In genomic region chr12:71870409-71870808, GRCh38 we compare ENCODE assay signal across 11 cellular contexts. TPM values are rescaled to one million over a fixed set of nuclear protein-coding genes. Genes with fewer than 3 reads are reported as not detected.
DNase-seq lines count a peak whose midpoint lies in the region; ATAC-seq and TF ChIP-seq lines count a peak whose summit lies in the region.
"Had no signal": no experiment of that assay in that cellular context is flagged by ENCODE, and none has a peak within 500 bp of the region (broad histone marks: within the 10 kb centered on the region; RNA-seq: fewer than 3 reads in every experiment).

No MANE protein-coding gene starts in this region.

- TF ChIP-seq CTCF in GM06990 (IDR thresholded peaks at IDR 0.05; ENCODE audit: insufficient read depth, low read length, poor library complexity, severe bottlenecking) (no peak), OCI-LY3 (IDR thresholded peaks at IDR 0.05; ENCODE audit: low read depth, low read length) (no peak), chondrocyte (IDR thresholded peaks at IDR 0.05) (no peak), RWPE1 (conservative IDR thresholded peaks at IDR 0.05; ENCODE audit: low read depth) (no peak)

- no peaks in the 10 kb centered on the region for H3K9me3 Mint-ChIP-seq in chondrocyte (ENCODE audit: low read depth)
- H3K9me3 Mint-ChIP-seq: activated CD4-positive, alpha-beta memory T cell treated with anti-CD3 and anti-CD28 coated beads, Interleukin-2, amount 10 ng/mL, durations not matched to agents 7 days and 5 days; stimulated activated naive CD8-positive, alpha-beta T cell treated with anti-CD3 and anti-CD28 coated beads, Interleukin-15, Interleukin-2, amounts not matched to agents 100 ng/mL and 50 ng/mL, for 24 hours had no signal

- H3K27me3 ChIP-seq in GM06990 (replicated peaks; ENCODE audit: control insufficient read depth, insufficient read depth, low read length) (no peaks in the 10 kb centered on the region), OCI-LY3 (ENCODE audit: low read depth, low read length) (no peaks in the 10 kb centered on the region)

- peaks cover 5% of the 10 kb centered on the region for H3K36me3 Mint-ChIP-seq in chondrocyte (ENCODE audit: low read depth)

- H3K4me3 Mint-ChIP-seq in chondrocyte (ENCODE audit: unreplicated experiment): no peak overlapping the region
- H3K4me3 Mint-ChIP-seq: activated CD4-positive, alpha-beta memory T cell treated with anti-CD3 and anti-CD28 coated beads, Interleukin-2, amount 10 ng/mL, durations not matched to agents 7 days and 5 days; stimulated activated naive CD8-positive, alpha-beta T cell treated with anti-CD3 and anti-CD28 coated beads, Interleukin-15, Interleukin-2, amounts not matched to agents 100 ng/mL and 50 ng/mL, for 24 hours had no signal

- peaks cover 19% of the 10 kb centered on the region for H3K4me1 ChIP-seq in OCI-LY3 (ENCODE audit: low read length)

- H3K27me3 Mint-ChIP-seq in chondrocyte (ENCODE audit: low read depth): no peaks in the 10 kb centered on the region
- H3K27me3 Mint-ChIP-seq: activated CD4-positive, alpha-beta memory T cell treated with anti-CD3 and anti-CD28 coated beads, Interleukin-2, amount 10 ng/mL, durations not matched to agents 7 days and 5 days; stimulated activated naive CD8-positive, alpha-beta T cell treated with anti-CD3 and anti-CD28 coated beads, Interleukin-15, Interleukin-2, amounts not matched to agents 100 ng/mL and 50 ng/mL, for 24 hours had no signal

- no peak overlapping the region for H2AFZ ChIP-seq in OCI-LY3 (ENCODE audit: low read depth, low read length)

- H3K27ac ChIP-seq in OCI-LY3 (ENCODE audit: low read length): no peak overlapping the region
- no peak overlapping the region for H3K27ac ChIP-seq in RWPE1

- H3K4me3 ChIP-seq in GM06990 (replicated peaks; ENCODE audit: low read depth, low read length) (peak overlapping the region; percentile 2), OCI-LY3 (ENCODE audit: low read length) (peak overlapping the region; percentile 9)

- peak overlapping the region; percentile 51 for H3K4me2 ChIP-seq in OCI-LY3 (ENCODE audit: low read length)

- CTCF ChIA-PET in RWPE1 (lab: Yijun Ruan, JAX): no interaction called here

- peaks cover 57% of the 10 kb centered on the region for H3K79me2 ChIP-seq in OCI-LY3 (ENCODE audit: low read length)

- POLR2A ChIA-PET in RWPE1 (lab: Yijun Ruan, JAX; ENCODE audit: low non-redundant PET): no interaction called here

- no peak overlapping the region for H3K27ac Mint-ChIP-seq in chondrocyte (ENCODE audit: unreplicated experiment)
- H3K27ac Mint-ChIP-seq: activated CD4-positive, alpha-beta memory T cell treated with anti-CD3 and anti-CD28 coated beads, Interleukin-2, amount 10 ng/mL, durations not matched to agents 7 days and 5 days; stimulated activated naive CD8-positive, alpha-beta T cell treated with anti-CD3 and anti-CD28 coated beads, Interleukin-15, Interleukin-2, amounts not matched to agents 100 ng/mL and 50 ng/mL, for 24 hours had no signal

- H3K36me3 ChIP-seq in GM06990 (ENCODE audit: control insufficient read depth, insufficient read depth, low read length) (no peaks in the 10 kb centered on the region), OCI-LY3 (replicated peaks; ENCODE audit: low read depth, low read length) (peaks cover 15% of the 10 kb centered on the region)

- H3K9me3 ChIP-seq in OCI-LY3 (ENCODE audit: insufficient read depth, low read length): no peaks in the 10 kb centered on the region

- H3K4me1 Mint-ChIP-seq in chondrocyte (ENCODE audit: low read depth): peaks cover 44% of the 10 kb centered on the region

- peak; percentile 27 for DNase-seq in GM06990 (ENCODE audit: extremely low read depth, insufficient read length)
- no peak for DNase-seq in chondrocyte (ENCODE audit: low spot score)
- DNase-seq in NCI-H526 treated with DMSO at 0.1 percent for 48 hours (lab: John Stamatoyannopoulos, UW): no peak
- DNase-seq in RWPE1 (ENCODE audit: low spot score): no peak
- DNase-seq in NCI-H2107 (lab: John Stamatoyannopoulos, UW): no peak
- DNase-seq: activated CD4-positive, alpha-beta memory T cell treated with anti-CD3 and anti-CD28 coated beads, Interleukin-2, amount 10 ng/mL, durations not matched to agents 7 days and 5 days had no signal

- H3K9ac ChIP-seq in OCI-LY3 (ENCODE audit: low read length): no peak overlapping the region

- peaks cover 37% of the 10 kb centered on the region for H4K20me1 ChIP-seq in OCI-LY3 (ENCODE audit: insufficient read depth, low read length)

- ATAC-seq in GM19397 (IDR thresholded peaks at IDR 0.05; ENCODE audit: unreplicated experiment) (peak; percentile 47), HG02981 (IDR thresholded peaks at IDR 0.05; ENCODE audit: unreplicated experiment) (peak; percentile 68)
- ATAC-seq: sciatic nerve had no signal

RNA-seq across cellular contexts. Expression of gene TBC1D15, which starts 30.9 kb away (rescaled TPM):
- 31.3 to 40.2 TPM (median 36.1 TPM) in 3 replicates for total RNA-seq in chondrocyte
